In genomic region chr1:9429369-9429766, GRCh38 we compare ENCODE assay signal across 8 cellular contexts.
DNase-seq lines count a peak whose midpoint lies in the region; ATAC-seq and TF ChIP-seq lines count a peak whose summit lies in the region.

No MANE protein-coding gene starts in this region.

- H3K27ac Mint-ChIP-seq in activated naive CD4-positive, alpha-beta T cell treated with anti-CD3 and anti-CD28 coated beads, Interleukin-2, amount 50 U/mL, for 72 hours: peak overlapping the region; percentile 85 to 97
- peak overlapping the region; percentile 92 for H3K27ac Mint-ChIP-seq in stimulated activated effector memory CD8-positive, alpha-beta T cell treated with anti-CD3 and anti-CD28 coated beads, Interleukin-12 subunit alpha, Interleukin-12 subunit beta, amount 100 ng/mL, for 72 hours

- peaks cover 40% of the 10 kb centered on the region for H3K4me1 Mint-ChIP-seq in stimulated activated effector memory CD8-positive, alpha-beta T cell treated with anti-CD3 and anti-CD28 coated beads, Interleukin-12 subunit alpha, Interleukin-12 subunit beta, amount 100 ng/mL, for 72 hours

- H3K4me3 Mint-ChIP-seq in stimulated activated effector memory CD8-positive, alpha-beta T cell treated with anti-CD3 and anti-CD28 coated beads, Interleukin-12 subunit alpha, Interleukin-12 subunit beta, amount 100 ng/mL, for 72 hours: peak overlapping the region; percentile 86

- no peaks in the 10 kb centered on the region for H3K27me3 ChIP-seq in HL-60 (ENCODE audit: insufficient read depth, poor library complexity, severe bottlenecking)

- DNase-seq in HL-60 (ENCODE audit: low read depth in 1 of 2, low spot score in 1 of 2) (no peak), H4 (ENCODE audit: low spot score) (no peak)
- no peak for DNase-seq in activated naive CD4-positive, alpha-beta T cell treated with anti-CD3 and anti-CD28 coated beads, Interleukin-2, amount 50 U/mL, for 72 hours (ENCODE audit: low spot score in 2 of 2)
- no peak for DNase-seq in stimulated activated effector memory CD8-positive, alpha-beta T cell treated with anti-CD3 and anti-CD28 coated beads, Interleukin-12 subunit alpha, Interleukin-12 subunit beta, amount 100 ng/mL, for 72 hours (ENCODE audit: low spot score in 2 of 2)

- no peak for ATAC-seq in activated naive CD4-positive, alpha-beta T cell treated with anti-CD3 and anti-CD28 coated beads, Interleukin-2, amount 50 U/mL, for 72 hours
- no peak for ATAC-seq in stimulated activated effector memory CD8-positive, alpha-beta T cell treated with anti-CD3 and anti-CD28 coated beads, Interleukin-12 subunit alpha, Interleukin-12 subunit beta, amount 100 ng/mL, for 72 hours
- ATAC-seq in GM21515 (IDR thresholded peaks at IDR 0.05; ENCODE audit: unreplicated experiment): no peak
- ATAC-seq in HG03520 (IDR thresholded peaks at IDR 0.05; ENCODE audit: unreplicated experiment): no peak
- ATAC-seq in HG03139 (IDR thresholded peaks at IDR 0.05; ENCODE audit: unreplicated experiment): no peak

- H3K4me3 ChIP-seq in HL-60 (replicated peaks; ENCODE audit: insufficient read depth, low read length) (peak overlapping the region; percentile 57), iPS-11a (ENCODE audit: low read depth, low read length) (peak overlapping the region; percentile 68)

- H3K9me3 Mint-ChIP-seq in activated naive CD4-positive, alpha-beta T cell treated with anti-CD3 and anti-CD28 coated beads, Interleukin-2, amount 50 U/mL, for 72 hours: no peaks in the 10 kb centered on the region
- no peaks in the 10 kb centered on the region for H3K9me3 Mint-ChIP-seq in stimulated activated effector memory CD8-positive, alpha-beta T cell treated with anti-CD3 and anti-CD28 coated beads, Interleukin-12 subunit alpha, Interleukin-12 subunit beta, amount 100 ng/mL, for 72 hours

- no peak for TF ChIP-seq CTCF in HL-60 (IDR thresholded peaks at IDR 0.05; ENCODE audit: insufficient read depth, low read length)

- H3K36me3 Mint-ChIP-seq in activated naive CD4-positive, alpha-beta T cell treated with anti-CD3 and anti-CD28 coated beads, Interleukin-2, amount 50 U/mL, for 72 hours: no peaks in the 10 kb centered on the region
- peaks cover 20% of the 10 kb centered on the region for H3K36me3 Mint-ChIP-seq in stimulated activated effector memory CD8-positive, alpha-beta T cell treated with anti-CD3 and anti-CD28 coated beads, Interleukin-12 subunit alpha, Interleukin-12 subunit beta, amount 100 ng/mL, for 72 hours

- H3K27ac ChIP-seq in HL-60 (replicated peaks): peak overlapping the region; percentile 43
